Comparison of ENCODE assay signal across 8 cellular contexts in genomic region chr10:132331259-132331955, GRCh38. TPM values are rescaled to one million over a fixed set of nuclear protein-coding genes. Genes with fewer than 3 reads are reported as not detected.
A peak's percentile ranks its signal among the peaks of the same experiment; 100 is the strongest.
DNase-seq lines count a peak whose midpoint lies in the region; ATAC-seq and TF ChIP-seq lines count a peak whose summit lies in the region.

No MANE protein-coding gene starts in this region.

- H3K4me1 Mint-ChIP-seq in activated CD4-positive, alpha-beta memory T cell treated with anti-CD3 and anti-CD28 coated beads for 36 hours (ENCODE audit: low read depth): peaks cover 50% of the 10 kb centered on the region

- POLR2A ChIA-PET in activated CD4-positive, alpha-beta memory T cell treated with anti-CD3 and anti-CD28 coated beads for 36 hours (lab: Charles Lee): interaction anchor here (0.9 kb wide), 1 partner anchor 45 kb away, joined by 3 read pairs; no protein-coding TSS in a partner anchor

- peaks cover 35% of the 10 kb centered on the region for H3K36me3 Mint-ChIP-seq in activated CD4-positive, alpha-beta memory T cell treated with anti-CD3 and anti-CD28 coated beads for 36 hours

- intact Hi-C loops in activated CD4-positive, alpha-beta memory T cell treated with anti-CD3 and anti-CD28 coated beads for 36 hours (cut with micrococcal nuclease): loop anchor here (1.0 to 5.0 kb wide), 4 partner anchors 23 to 429 kb away; partner anchors contain the start of genes PPP2R2D and PWWP2B
- intact Hi-C loops in right cardiac atrium (cut with DNase I): no loop called here

- CTCF ChIA-PET in activated CD4-positive, alpha-beta memory T cell treated with anti-CD3 and anti-CD28 coated beads for 36 hours (lab: Charles Lee): no interaction called here

- peaks cover 1% of the 10 kb centered on the region for H3K27me3 Mint-ChIP-seq in activated CD4-positive, alpha-beta memory T cell treated with anti-CD3 and anti-CD28 coated beads for 36 hours

- peak overlapping the region; percentile 91 for H3K27ac Mint-ChIP-seq in activated CD4-positive, alpha-beta memory T cell treated with anti-CD3 and anti-CD28 coated beads for 36 hours

- no peaks in the 10 kb centered on the region for H3K9me3 ChIP-seq in right cardiac atrium (ENCODE audit: control insufficient read depth, low read length)
- no peaks in the 10 kb centered on the region for H3K9me3 ChIP-seq in smooth muscle cell (replicated peaks; ENCODE audit: low read depth)

- peaks cover 16% of the 10 kb centered on the region for H4K20me1 ChIP-seq in smooth muscle cell (ENCODE audit: low read depth)

- H3K9me3 Mint-ChIP-seq in activated CD4-positive, alpha-beta memory T cell treated with anti-CD3 and anti-CD28 coated beads for 36 hours: peaks cover 3% of the 10 kb centered on the region

- peak overlapping the region; percentile 91 for H3K4me2 ChIP-seq in smooth muscle cell

- DNase-seq in CD1c-positive myeloid dendritic cell (ENCODE audit: extremely low spot score) (peak; percentile 59), right cardiac atrium (no peak), smooth muscle cell (lab: John Stamatoyannopoulos, UW; ENCODE audit: unreplicated experiment) (no peak), ureter (ENCODE audit: low spot score) (no peak)
- no peak for DNase-seq in activated CD4-positive, alpha-beta memory T cell treated with anti-CD3 and anti-CD28 coated beads for 36 hours
- no peak for DNase-seq in stimulated activated CD4-positive, alpha-beta T cell treated with anti-CD3 and anti-CD28 coated beads, Interleukin-4, amount 100 ng/mL, for 4 hours

- H3K4me3 ChIP-seq in right cardiac atrium (ENCODE audit: low read length) (peak overlapping the region; percentile 75), smooth muscle cell (peak overlapping the region; percentile 71)

- peak overlapping the region; percentile 90 for H3K4me3 Mint-ChIP-seq in activated CD4-positive, alpha-beta memory T cell treated with anti-CD3 and anti-CD28 coated beads for 36 hours

- ATAC-seq in GM19328 (IDR thresholded peaks at IDR 0.05; ENCODE audit: unreplicated experiment) (peak; percentile 31), HG03342 (IDR thresholded peaks at IDR 0.05; ENCODE audit: unreplicated experiment) (peak; percentile 15), right cardiac atrium (peak in 1 of 2 donors; percentile 50)

- H3K9ac ChIP-seq in smooth muscle cell (ENCODE audit: low read depth): peak overlapping the region; percentile 77

- H3K27ac ChIP-seq in right cardiac atrium (ENCODE audit: low read length) (peak overlapping the region; percentile 49), smooth muscle cell (ENCODE audit: low read depth) (peak overlapping the region; percentile 64)

- TF ChIP-seq CTCF in smooth muscle cell (IDR thresholded peaks at IDR 0.05; ENCODE audit: borderline replicate concordance, insufficient read depth, poor library complexity, severe bottlenecking): no peak

- H3K4me1 ChIP-seq in right cardiac atrium (ENCODE audit: control insufficient read depth, insufficient read depth, low read length) (peaks cover 14% of the 10 kb centered on the region), smooth muscle cell (ENCODE audit: low read depth) (peaks cover 24% of the 10 kb centered on the region)

- WGBS in right cardiac atrium: under 1% methylated on average over 46 of the region's 47 CpGs
- WGBS in smooth muscle cell (ENCODE audit: low lambda C conversion rate): 1% methylated on average over 24 of the region's 47 CpGs

- H3K27me3 ChIP-seq in right cardiac atrium (ENCODE audit: control insufficient read depth, insufficient read depth): no peaks in the 10 kb centered on the region
- no peaks in the 10 kb centered on the region for H3K27me3 ChIP-seq in smooth muscle cell (ENCODE audit: low read depth)

- no peaks in the 10 kb centered on the region for H3K36me3 ChIP-seq in smooth muscle cell (ENCODE audit: low read depth)

- H2AFZ ChIP-seq in smooth muscle cell (ENCODE audit: low read depth): peak overlapping the region; percentile 80

- no peaks in the 10 kb centered on the region for H3F3A ChIP-seq in smooth muscle cell (ENCODE audit: low read depth)

- H3K79me2 ChIP-seq in smooth muscle cell (ENCODE audit: low read depth): peaks cover 50% of the 10 kb centered on the region

RNA-seq across cellular contexts. Expression of gene LRRC27, which starts 0.6 kb away (rescaled TPM):
- 1 to 10 TPM; 2.5 to 2.8 TPM for total RNA-seq in activated CD4-positive, alpha-beta memory T cell treated with anti-CD3 and anti-CD28 coated beads for 36 hours
- 1 to 10 TPM; 3.7 to 9.3 (median 6.8) TPM for total RNA-seq in right cardiac atrium
- 5.4 TPM for polyA plus RNA-seq in right cardiac atrium
- total RNA-seq in smooth muscle cell: 6.3 and 7.6 TPM in 2 replicates
- polyA plus RNA-seq in smooth muscle cell: 11.5 and 12.8 TPM in 2 replicates
- 15.1 TPM for total RNA-seq in ureter

RNA-seq across cellular contexts. Expression of gene STK32C, which starts 23.7 kb away (rescaled TPM):
- total RNA-seq in activated CD4-positive, alpha-beta memory T cell treated with anti-CD3 and anti-CD28 coated beads for 36 hours: 10 to 100 TPM; 14.8 to 16.1 TPM
- total RNA-seq in right cardiac atrium (1 to 10 TPM; 5.7 to 7.3 (median 6.7) TPM), smooth muscle cell (1.4 and 2.3 TPM in 2 replicates), ureter (10.8 TPM)
- polyA plus RNA-seq in right cardiac atrium (6.9 TPM), smooth muscle cell (9.2 and 13.2 TPM in 2 replicates)
